In genomic region chr15:28322129-28322588, GRCh38 we compare ENCODE assay signal across 8 cellular contexts. TPM values are rescaled to one million over a fixed set of nuclear protein-coding genes. Genes with fewer than 3 reads are reported as not detected.
A peak's percentile ranks its signal among the peaks of the same experiment; 100 is the strongest.
DNase-seq lines count a peak whose midpoint lies in the region; ATAC-seq and TF ChIP-seq lines count a peak whose summit lies in the region.
"Not testable (repeated sequence)": the region's sequence is repeated elsewhere in the genome, so short reads cannot be mapped to it uniquely, and the experiment has no call there.

Gene HERC2, minus strand, starts transcription at chr15:28322179. Its CDS starts 746 bp downstream, at chr15:28321433.

- no CpG with 5 or more reads among the region's 52 CpGs for WGBS in aorta, 2 donors

- not testable (repeated sequence) for H3K4me1 ChIP-seq in NT2/D1 (ENCODE audit: insufficient read depth, insufficient read length); aorta (ENCODE audit: control insufficient read depth in 1 of 2, insufficient read depth in 2 of 2, low read length in 2 of 2)

- not testable (repeated sequence) for H3K9ac ChIP-seq in NT2/D1 (ENCODE audit: insufficient read length, low read depth)

- H3K4me3 Mint-ChIP-seq in chondrocyte (ENCODE audit: unreplicated experiment) = peak within 1 kb of the TSS; percentile 98

- not testable (repeated sequence) for TF ChIP-seq CTCF in GM06990 (IDR thresholded peaks at IDR 0.05; ENCODE audit: insufficient read depth, low read length, poor library complexity, severe bottlenecking); chondrocyte (IDR thresholded peaks at IDR 0.05)

- peak within 1 kb of the TSS; percentile 97 for H3K27ac Mint-ChIP-seq in chondrocyte (ENCODE audit: unreplicated experiment)

- not testable (repeated sequence) for H3K36me3 ChIP-seq in GM06990 (ENCODE audit: control insufficient read depth, insufficient read depth, low read length); NT2/D1 (ENCODE audit: insufficient read depth, insufficient read length, low read length); aorta (ENCODE audit: control insufficient read depth in 1 of 2, insufficient read depth in 2 of 2, low read length in 1 of 2)

- not testable (repeated sequence) for H3K4me1 Mint-ChIP-seq in chondrocyte (ENCODE audit: low read depth)

- not testable (repeated sequence) for H3K27me3 ChIP-seq in GM06990 (replicated peaks; ENCODE audit: control insufficient read depth, insufficient read depth, low read length); NT2/D1 (ENCODE audit: insufficient read depth, insufficient read length); aorta (ENCODE audit: control insufficient read depth in 1 of 2, insufficient read depth in 2 of 2, low read length in 1 of 2)

- not testable (repeated sequence) for H3K36me3 Mint-ChIP-seq in chondrocyte (ENCODE audit: low read depth)

- POLR2A ChIA-PET in activated CD8-positive, alpha-beta memory T cell treated with anti-CD3 and anti-CD28 coated beads for 36 hours (lab: Charles Lee) = not testable (repeated sequence)

- not testable (repeated sequence) for ATAC-seq in Right ventricle myocardium superior (ENCODE audit: poor library complexity); sciatic nerve; aorta (ENCODE audit: low FRiP score)

- not testable (repeated sequence) for H3K9me3 ChIP-seq in NT2/D1 (ENCODE audit: insufficient read depth, low read length); aorta (ENCODE audit: control insufficient read depth, low read length)

- not testable (repeated sequence) for H3K27me3 Mint-ChIP-seq in chondrocyte (ENCODE audit: low read depth)

- not testable (repeated sequence) for DNase-seq in GM06990 (ENCODE audit: extremely low read depth, insufficient read length); NT2/D1 (ENCODE audit: low read depth, low spot score); chondrocyte (ENCODE audit: low spot score); Right ventricle myocardium superior; mesenteric fat pad (ENCODE audit: low spot score); sciatic nerve (ENCODE audit: low spot score); aorta

- H3K4me3 ChIP-seq in GM06990 (replicated peaks; ENCODE audit: low read depth, low read length) (peak within 1 kb of the TSS; percentile 45), NT2/D1 (ENCODE audit: insufficient read length, low read depth) (peak within 1 kb of the TSS; percentile 21)
- H3K4me3 ChIP-seq in aorta (ENCODE audit: low read length in 2 of 2) = not testable (repeated sequence)

- not testable (repeated sequence) for H3K9me3 Mint-ChIP-seq in chondrocyte (ENCODE audit: low read depth)

- CTCF ChIA-PET in activated CD8-positive, alpha-beta memory T cell treated with anti-CD3 and anti-CD28 coated beads for 36 hours (lab: Charles Lee) = not testable (repeated sequence)

- intact Hi-C loops in Right ventricle myocardium superior (cut with DNase I); sciatic nerve (cut with DNase I); aorta (cut with DNase I): not testable (repeated sequence)

- not testable (repeated sequence) for H3K27ac ChIP-seq in aorta (ENCODE audit: low read depth in 1 of 2, low read length in 2 of 2)

RNA-seq across cellular contexts. Expression of gene HERC2, which starts in this region (rescaled TPM):
- total RNA-seq in activated CD8-positive, alpha-beta memory T cell treated with anti-CD3 and anti-CD28 coated beads for 36 hours = 10 to 100 TPM; 31.3 to 32.8 TPM
- total RNA-seq in chondrocyte (58.5 to 94.5 TPM (median 61.9 TPM) in 3 replicates), Right ventricle myocardium superior (42.1 TPM), mesenteric fat pad (62.2 TPM), sciatic nerve (84.9 TPM), aorta (10 to 100 TPM; 66.1 to 70.8 TPM)
- polyA plus RNA-seq in aorta = 10 to 100 TPM; 21.7 to 29.0 TPM
